Comparison of ENCODE assay signal across 2 cellular contexts in the genomic region with DNA sequence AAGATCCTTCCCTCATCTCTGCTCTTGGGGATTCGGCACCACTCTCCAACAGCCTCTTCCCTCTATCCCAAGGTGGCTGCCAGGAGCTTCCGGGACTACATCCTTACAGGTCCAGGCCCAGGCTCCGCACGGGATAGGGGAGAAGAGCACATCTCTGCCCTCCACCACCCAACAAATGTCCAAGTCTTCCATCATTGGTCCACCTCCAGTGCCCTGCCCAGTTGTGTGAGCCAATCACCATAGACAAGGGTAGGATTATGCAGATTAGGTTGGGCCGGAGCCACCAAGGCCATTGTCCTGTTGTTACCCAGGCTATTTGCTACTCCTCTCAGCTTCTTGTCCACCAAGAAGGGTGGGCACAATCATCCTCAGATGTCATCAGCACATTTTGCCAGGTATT.
TF ChIP-seq lines count a peak whose summit lies in the region.

No MANE protein-coding gene starts in this region.

TF ChIP-seq in GM23338, 12 proteins besides CTCF, POLR2A, EP300 and RAD21 (continues in another document):
- TF ChIP-seq NANOG (IDR thresholded peaks at IDR 0.05; ENCODE audit: borderline replicate concordance) (no peak), POLR2AphosphoS5 (IDR thresholded peaks at IDR 0.05; ENCODE audit: low read depth) (no peak), REST (IDR thresholded peaks at IDR 0.05; ENCODE audit: unreplicated experiment) (no peak), ZNF114 (CRISPR knock-in tag; IDR thresholded peaks at IDR 0.05) (no peak), CREB1 (CRISPR knock-in tag; IDR thresholded peaks at IDR 0.05; ENCODE audit: low read depth) (no peak), EZH2phosphoT487 (IDR thresholded peaks at IDR 0.05; ENCODE audit: unreplicated experiment) (no peak), STAT1 (IDR thresholded peaks at IDR 0.05; ENCODE audit: unreplicated experiment) (no peak), JUNB (IDR thresholded peaks at IDR 0.05; ENCODE audit: unreplicated experiment) (no peak), ZNF331 (CRISPR knock-in tag; IDR thresholded peaks at IDR 0.05; ENCODE audit: low read depth) (no peak)
- TF ChIP-seq, protein P1, sequence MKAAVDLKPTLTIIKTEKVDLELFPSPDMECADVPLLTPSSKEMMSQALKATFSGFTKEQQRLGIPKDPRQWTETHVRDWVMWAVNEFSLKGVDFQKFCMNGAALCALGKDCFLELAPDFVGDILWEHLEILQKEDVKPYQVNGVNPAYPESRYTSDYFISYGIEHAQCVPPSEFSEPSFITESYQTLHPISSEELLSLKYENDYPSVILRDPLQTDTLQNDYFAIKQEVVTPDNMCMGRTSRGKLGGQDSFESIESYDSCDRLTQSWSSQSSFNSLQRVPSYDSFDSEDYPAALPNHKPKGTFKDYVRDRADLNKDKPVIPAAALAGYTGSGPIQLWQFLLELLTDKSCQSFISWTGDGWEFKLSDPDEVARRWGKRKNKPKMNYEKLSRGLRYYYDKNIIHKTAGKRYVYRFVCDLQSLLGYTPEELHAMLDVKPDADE (IDR thresholded peaks at IDR 0.05), result no peak

TF ChIP-seq in K562, 482 proteins besides CTCF, POLR2A, EP300 and RAD21:
- no peak for TF ChIP-seq RUNX1 (IDR thresholded peaks at IDR 0.05; ENCODE audit: low read depth)
- TF ChIP-seq, protein P2, sequence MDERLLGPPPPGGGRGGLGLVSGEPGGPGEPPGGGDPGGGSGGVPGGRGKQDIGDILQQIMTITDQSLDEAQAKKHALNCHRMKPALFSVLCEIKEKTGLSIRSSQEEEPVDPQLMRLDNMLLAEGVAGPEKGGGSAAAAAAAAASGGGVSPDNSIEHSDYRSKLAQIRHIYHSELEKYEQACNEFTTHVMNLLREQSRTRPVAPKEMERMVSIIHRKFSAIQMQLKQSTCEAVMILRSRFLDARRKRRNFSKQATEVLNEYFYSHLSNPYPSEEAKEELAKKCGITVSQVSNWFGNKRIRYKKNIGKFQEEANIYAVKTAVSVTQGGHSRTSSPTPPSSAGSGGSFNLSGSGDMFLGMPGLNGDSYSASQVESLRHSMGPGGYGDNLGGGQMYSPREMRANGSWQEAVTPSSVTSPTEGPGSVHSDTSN (CRISPR knock-in tag; IDR thresholded peaks at IDR 0.05; ENCODE audit: low read depth), result no peak
- TF ChIP-seq, protein P2 (tag; conservative IDR thresholded peaks at IDR 0.05; ENCODE audit: low read depth), result no peak
- TF ChIP-seq HMGXB4 (CRISPR knock-in tag; IDR thresholded peaks at IDR 0.05), result no peak
- no peak for TF ChIP-seq RBM34 (IDR thresholded peaks at IDR 0.05; ENCODE audit: borderline replicate concordance, insufficient read depth, low read length)
- TF ChIP-seq NFYB (IDR thresholded peaks at IDR 0.05; ENCODE audit: extremely low read depth, insufficient read length), result peak; percentile 35
- TF ChIP-seq CREBBP (IDR thresholded peaks at IDR 0.05; ENCODE audit: low read depth, low read length), result no peak
